In genomic region chrX:150236304-150236703, GRCh38 we compare ENCODE assay signal across 23 cellular contexts.
A peak's percentile ranks its signal among the peaks of the same experiment; 100 is the strongest.
DNase-seq lines count a peak whose midpoint lies in the region; ATAC-seq, FAIRE-seq and TF ChIP-seq lines count a peak whose summit lies in the region.
"Had no signal": no experiment of that assay in that cellular context is flagged by ENCODE, and none has a peak within 500 bp of the region (broad histone marks: within the 10 kb centered on the region; RNA-seq: fewer than 3 reads in every experiment).

No MANE protein-coding gene starts in this region.

- DNase-seq in AG08395 (ENCODE audit: low spot score) = peak; percentile 38
- peak; percentile 44 for DNase-seq in IMR-90
- DNase-seq in bronchial epithelial cell (ENCODE audit: low read depth) = peak; percentile 46
- DNase-seq in lung (ENCODE audit: low spot score) = peak; percentile 7
- no peak for DNase-seq in activated T-helper 1 cell treated with anti-CD3 and anti-CD28 coated beads, Interleukin-12 subunit alpha, Interleukin-12 subunit beta, Interleukin-2, Interleukin-4 antibody, amounts not matched to agents 30 ng/mL and 10 ng/mL and 1 ng/mL, durations not matched to agents 14 hours and 24 hours and 36 hours (ENCODE audit: low spot score)
- DNase-seq in cerebellum (ENCODE audit: low spot score) = no peak
- no peak for DNase-seq in CD1c-positive myeloid dendritic cell (ENCODE audit: extremely low spot score)
- DNase-seq: activated CD4-positive, alpha-beta T cell treated with anti-CD3 and anti-CD28 coated beads, Interleukin-2, amount 10 ng/mL, durations not matched to agents 24 days and 14 days; activated naive CD4-positive, alpha-beta T cell; anterior cingulate cortex; effector memory CD8-positive, alpha-beta T cell; GDM1; lower lobe of right lung; MM.1S; NCI-H774; nucleus accumbens; OCI-M1; right lobe of liver; SIG-M5; substantia nigra had no signal

- TF ChIP-seq CTCF in IMR-90 (conservative IDR thresholded peaks at IDR 0.05; ENCODE audit: low read depth, low read length) = no peak
- no peak for TF ChIP-seq CTCF in bronchial epithelial cell (IDR thresholded peaks at IDR 0.05; ENCODE audit: insufficient read depth, low read length, severe bottlenecking)
- TF ChIP-seq CTCF in lung (IDR thresholded peaks at IDR 0.05; ENCODE audit: control extremely low read depth, extremely low read depth) = no peak

- H3K9me1 ChIP-seq in IMR-90 (ENCODE audit: insufficient read depth, low read length) = 0 out of 2 replicates have a peak, but pooled peaks cover 4% of the 10 kb centered on the region

- H3K36me3 Mint-ChIP-seq in activated T-helper 1 cell treated with anti-CD3 and anti-CD28 coated beads, Interleukin-12 subunit alpha, Interleukin-12 subunit beta, Interleukin-2, Interleukin-4 antibody, amounts not matched to agents 30 ng/mL and 10 ng/mL and 1 ng/mL, durations not matched to agents 14 hours and 24 hours and 36 hours (ENCODE audit: low read depth) = no peaks in the 10 kb centered on the region
- H3K36me3 Mint-ChIP-seq: CD14-positive monocyte had no signal

- no CpG with 5 or more reads among the region's 2 CpGs for WGBS in IMR-90 (ENCODE audit: extremely low coverage in 2 of 2, insufficient read length in 1 of 2), 2 experiments
- 69 to 98% methylated on average over 2 of the region's 2 CpGs for WGBS in lung, 2 donors

- H3K4me1 ChIP-seq in IMR-90 (ENCODE audit: control insufficient read depth, insufficient read depth, low read length) (peaks cover 2% of the 10 kb centered on the region; the same call in 1 of the 2 replicates), lung (ENCODE audit: control insufficient read depth in 2 of 2, insufficient read depth in 2 of 2, low read length in 2 of 2) (no peaks in the 10 kb centered on the region)
- H3K4me1 ChIP-seq: lower lobe of right lung, right lobe of liver had no signal

- no peak overlapping the region for H4K5ac ChIP-seq in IMR-90 (ENCODE audit: low read depth, low read length)

- no peak overlapping the region for H3K27ac Mint-ChIP-seq in activated T-helper 1 cell treated with anti-CD3 and anti-CD28 coated beads, Interleukin-12 subunit alpha, Interleukin-12 subunit beta, Interleukin-2, Interleukin-4 antibody, amounts not matched to agents 30 ng/mL and 10 ng/mL and 1 ng/mL, durations not matched to agents 14 hours and 24 hours and 36 hours
- H3K27ac Mint-ChIP-seq: activated CD4-positive, alpha-beta T cell treated with anti-CD3 and anti-CD28 coated beads, Interleukin-2, amount 10 ng/mL, durations not matched to agents 24 days and 14 days; CD14-positive monocyte; effector memory CD8-positive, alpha-beta T cell; T-helper 1 cell treated with Interleukin-12 subunit alpha and Interleukin-12 subunit beta and Interleukin-4 antibody, amounts not matched to agents 30 μg/mL and 1 μg/mL, for 36 hours had no signal

- no peak for TF ChIP-seq POLR2A in IMR-90 (IDR thresholded peaks at IDR 0.05; ENCODE audit: low read depth, low read length)

- no peak overlapping the region for H2BK120ac ChIP-seq in IMR-90 (ENCODE audit: low read depth, low read length)

- H3K4me1 Mint-ChIP-seq in activated T-helper 1 cell treated with anti-CD3 and anti-CD28 coated beads, Interleukin-12 subunit alpha, Interleukin-12 subunit beta, Interleukin-2, Interleukin-4 antibody, amounts not matched to agents 30 ng/mL and 10 ng/mL and 1 ng/mL, durations not matched to agents 14 hours and 24 hours and 36 hours (ENCODE audit: low read depth) = no peaks in the 10 kb centered on the region
- H3K4me1 Mint-ChIP-seq: CD14-positive monocyte had no signal

- no peak overlapping the region for H3K4ac ChIP-seq in IMR-90 (ENCODE audit: low read depth, low read length)

- in situ Hi-C loops in IMR-90 (cut with MboI; ENCODE audit: low sequenced_read_pairs) = no loop called here

- no peak overlapping the region for H2BK5ac ChIP-seq in IMR-90 (ENCODE audit: low read depth, low read length, poor library complexity, severe bottlenecking)

- H3K27ac ChIP-seq in IMR-90 (ENCODE audit: insufficient read depth, low read length) = no peak overlapping the region
- no peak overlapping the region for H3K27ac ChIP-seq in lung (ENCODE audit: low read depth in 1 of 2, low read length in 1 of 2)
- H3K27ac ChIP-seq: lower lobe of right lung, right lobe of liver had no signal

- H3K18ac ChIP-seq in IMR-90 (ENCODE audit: low read depth, low read length) = no peak overlapping the region

- no TSS peak for BruUV-seq in IMR-90 (replicated peaks; lab: Mats Ljungman, UMichigan)

- H3K23ac ChIP-seq in IMR-90 (ENCODE audit: low read depth, low read length) = no peak overlapping the region

- POLR2A ChIA-PET in IMR-90 (lab: Charles Lee; ENCODE audit: unreplicated experiment) = no interaction called here

- ATAC-seq in IMR-90 (ENCODE audit: low read depth) (peak; percentile 46; the same call in 1 of the 2 replicates), lung (ENCODE audit: insufficient read depth, low FRiP score) (no peak), GM18868 (IDR thresholded peaks at IDR 0.05; ENCODE audit: unreplicated experiment) (no peak)
- ATAC-seq: effector memory CD8-positive, alpha-beta T cell; lower lobe of right lung; right lobe of liver had no signal

- H2AFZ ChIP-seq in IMR-90 (replicated peaks; ENCODE audit: low read length, poor library complexity) = peak overlapping the region; percentile 54

- H3K9me3 ChIP-seq in IMR-90 (ENCODE audit: control insufficient read depth, insufficient read depth, low read length) (no peaks in the 10 kb centered on the region), lung (ENCODE audit: control insufficient read depth in 2 of 2, insufficient read depth in 1 of 2, low read length in 1 of 2) (peaks cover 0 to 4% of the 10 kb centered on the region in 2 donors)
- H3K9me3 ChIP-seq: lower lobe of right lung, right lobe of liver had no signal

- intact Hi-C loops in IMR-90 (cut with micrococcal nuclease) = no loop called here
- intact Hi-C loops in activated T-helper 1 cell treated with anti-CD3 and anti-CD28 coated beads, Interleukin-12 subunit alpha, Interleukin-12 subunit beta, Interleukin-2, Interleukin-4 antibody, amounts not matched to agents 30 ng/mL and 10 ng/mL and 1 ng/mL, durations not matched to agents 14 hours and 24 hours and 36 hours (cut with micrococcal nuclease) = no loop called here

- no peak overlapping the region for H4K91ac ChIP-seq in IMR-90 (ENCODE audit: insufficient read depth, low read depth, low read length)

- no peak overlapping the region for H3K14ac ChIP-seq in IMR-90 (replicated peaks; ENCODE audit: low read depth, low read length)

- H3K9ac ChIP-seq in IMR-90 (ENCODE audit: low read depth, low read length) = no peak overlapping the region

- H3K36me3 ChIP-seq in IMR-90 (ENCODE audit: control insufficient read depth, insufficient read depth, low read length) = no peaks in the 10 kb centered on the region
- no peaks in the 10 kb centered on the region for H3K36me3 ChIP-seq in bronchial epithelial cell (ENCODE audit: control insufficient read depth, insufficient read depth, low read length)
- H3K36me3 ChIP-seq in lung (ENCODE audit: control insufficient read depth in 2 of 2, insufficient read depth in 2 of 2, low read length in 2 of 2) = no peaks in the 10 kb centered on the region
- H3K36me3 ChIP-seq: lower lobe of right lung, right lobe of liver had no signal

- H3K4me3 ChIP-seq in IMR-90 (ENCODE audit: insufficient read depth, low read depth, low read length) (no peak overlapping the region), bronchial epithelial cell (ENCODE audit: low read depth, low read length) (no peak overlapping the region), lung (no peak overlapping the region)
- H3K4me3 ChIP-seq: lower lobe of right lung, right lobe of liver had no signal

- no peak overlapping the region for H2AK9ac ChIP-seq in IMR-90 (replicated peaks; ENCODE audit: low read depth, low read length, poor library complexity)

- peaks cover 4% of the 10 kb centered on the region for H3K27me3 Mint-ChIP-seq in activated T-helper 1 cell treated with anti-CD3 and anti-CD28 coated beads, Interleukin-12 subunit alpha, Interleukin-12 subunit beta, Interleukin-2, Interleukin-4 antibody, amounts not matched to agents 30 ng/mL and 10 ng/mL and 1 ng/mL, durations not matched to agents 14 hours and 24 hours and 36 hours (ENCODE audit: insufficient read depth)
- H3K27me3 Mint-ChIP-seq: effector memory CD8-positive, alpha-beta T cell had no signal

- H3K56ac ChIP-seq in IMR-90 (ENCODE audit: extremely low read depth, insufficient read depth, low read length) = no peak overlapping the region

- no peaks in the 10 kb centered on the region for H3K9me3 Mint-ChIP-seq in activated T-helper 1 cell treated with anti-CD3 and anti-CD28 coated beads, Interleukin-12 subunit alpha, Interleukin-12 subunit beta, Interleukin-2, Interleukin-4 antibody, amounts not matched to agents 30 ng/mL and 10 ng/mL and 1 ng/mL, durations not matched to agents 14 hours and 24 hours and 36 hours
- H3K9me3 Mint-ChIP-seq: activated CD4-positive, alpha-beta T cell treated with anti-CD3 and anti-CD28 coated beads, Interleukin-2, amount 10 ng/mL, durations not matched to agents 24 days and 14 days; effector memory CD8-positive, alpha-beta T cell; T-helper 1 cell treated with Interleukin-12 subunit alpha and Interleukin-12 subunit beta and Interleukin-4 antibody, amounts not matched to agents 30 μg/mL and 1 μg/mL, for 36 hours had no signal

- no peak overlapping the region for H3K4me2 ChIP-seq in IMR-90 (ENCODE audit: low read depth, low read length)

- no peaks in the 10 kb centered on the region for H4K20me1 ChIP-seq in IMR-90 (ENCODE audit: insufficient read depth, low read length)

- no peak overlapping the region for H2BK15ac ChIP-seq in IMR-90 (ENCODE audit: low read depth, low read length)

- H2AK5ac ChIP-seq in IMR-90 (ENCODE audit: low read depth, low read length) = no peak overlapping the region

- TF ChIP-seq RAD21 in IMR-90 (IDR thresholded peaks at IDR 0.05; ENCODE audit: low read length) = no peak

- dilution Hi-C loops in IMR-90 (cut with HindIII; ENCODE audit: low sequenced_read_pairs, unreplicated experiment) = no loop called here

- no peak overlapping the region for H3K4me3 Mint-ChIP-seq in activated T-helper 1 cell treated with anti-CD3 and anti-CD28 coated beads, Interleukin-12 subunit alpha, Interleukin-12 subunit beta, Interleukin-2, Interleukin-4 antibody, amounts not matched to agents 30 ng/mL and 10 ng/mL and 1 ng/mL, durations not matched to agents 14 hours and 24 hours and 36 hours
- H3K4me3 Mint-ChIP-seq: activated CD4-positive, alpha-beta T cell treated with anti-CD3 and anti-CD28 coated beads, Interleukin-2, amount 10 ng/mL, durations not matched to agents 24 days and 14 days; CD14-positive monocyte; effector memory CD8-positive, alpha-beta T cell; T-helper 1 cell treated with Interleukin-12 subunit alpha and Interleukin-12 subunit beta and Interleukin-4 antibody, amounts not matched to agents 30 μg/mL and 1 μg/mL, for 36 hours had no signal

- no peak overlapping the region for H2BK20ac ChIP-seq in IMR-90 (ENCODE audit: low read depth, low read length)

- no peak for FAIRE-seq in bronchial epithelial cell (lab: Jason Lieb, UNC)

- H4K8ac ChIP-seq in IMR-90 (ENCODE audit: low read depth in 2 of 2, low read length in 2 of 2) = 0 out of 4 replicates have a peak overlapping the region, but pooled peaks of 1 of the 2 experiments have one; percentile 13

- H3K27me3 ChIP-seq in IMR-90 (ENCODE audit: control insufficient read depth, insufficient read depth, low read length) (no peaks in the 10 kb centered on the region), bronchial epithelial cell (ENCODE audit: control insufficient read depth, insufficient read depth, low read length) (no peaks in the 10 kb centered on the region), lung (ENCODE audit: control insufficient read depth, insufficient read depth) (no peaks in the 10 kb centered on the region)
- H3K27me3 ChIP-seq: right lobe of liver had no signal

- H3K79me1 ChIP-seq in IMR-90 (ENCODE audit: low read depth in 1 of 2, low read length in 2 of 2) = no peaks in the 10 kb centered on the region

- CTCF ChIA-PET in IMR-90 (lab: Yijun Ruan, JAX) = no interaction called here

Comparison
In these comparisons a context has a peak if more than half of its experiments do, and no peak if none do; other contexts are left out.
1. DNase-seq: peak in AG08395 (single experiment), IMR-90 (single experiment), bronchial epithelial cell (single experiment) and lung (single experiment); none in activated T-helper 1 cell treated with anti-CD3 and anti-CD28 coated beads, Interleukin-12 subunit alpha, Interleukin-12 subunit beta, Interleukin-2, Interleukin-4 antibody, amounts not matched to agents 30 ng/mL and 10 ng/mL and 1 ng/mL, durations not matched to agents 14 hours and 24 hours and 36 hours (single experiment), cerebellum (single experiment) and CD1c-positive myeloid dendritic cell (single experiment).